Comparison of ENCODE assay signal across 16 cellular contexts in genomic region chr10:117382831-117383230, GRCh38. TPM values are rescaled to one million over a fixed set of nuclear protein-coding genes. Genes with fewer than 3 reads are reported as not detected.
DNase-seq lines count a peak whose midpoint lies in the region; ATAC-seq and TF ChIP-seq lines count a peak whose summit lies in the region.
"Had no signal": no experiment of that assay in that cellular context is flagged by ENCODE, and none has a peak within 500 bp of the region (broad histone marks: within the 10 kb centered on the region; RNA-seq: fewer than 3 reads in every experiment).

No MANE protein-coding gene starts in this region.

- ATAC-seq in left lobe of liver = peak; percentile 31
- peak in 3 of 4 donors; percentile 32 to 64 (median 51) for ATAC-seq in right lobe of liver
- peak; percentile 53 for ATAC-seq in upper lobe of right lung
- ATAC-seq in HG03378 (IDR thresholded peaks at IDR 0.05; ENCODE audit: unreplicated experiment) = no peak
- no peak for ATAC-seq in GM19328 (IDR thresholded peaks at IDR 0.05; ENCODE audit: unreplicated experiment)

- DNase-seq in HuH-7 (ENCODE audit: low spot score) (peak; percentile 14), left lobe of liver (ENCODE audit: low spot score) (no peak), right lobe of liver (no peak), upper lobe of right lung (no peak), globus pallidus (ENCODE audit: low spot score) (no peak)
- DNase-seq: CD4-positive, alpha-beta memory T cell; DMS79 treated with DMSO at 0.1 percent for 48 hours; GF-D8; GM23248; HCEC 1CT; KG1 had no signal

- no peak for TF ChIP-seq POLR2A in right lobe of liver (IDR thresholded peaks at IDR 0.05)

- H3K4me1 ChIP-seq in right lobe of liver (peaks cover 0 to 5% (median 0%) of the 10 kb centered on the region in 4 donors), upper lobe of right lung (no peaks in the 10 kb centered on the region)
- H3K4me1 ChIP-seq: BLaER1 had no signal

- WGBS in right lobe of liver (ENCODE audit: insufficient coverage, low coverage, low lambda C conversion rate, missing lambda C conversion rate) = 23% methylated on average over 1 of the region's 1 CpG

- TF ChIP-seq CTCF in right lobe of liver (IDR thresholded peaks at IDR 0.05) (no peak), upper lobe of right lung (IDR thresholded peaks at IDR 0.05) (no peak)

- H3K27ac ChIP-seq in right lobe of liver (no peak overlapping the region), upper lobe of right lung (no peak overlapping the region)
- H3K27ac ChIP-seq: 22Rv1, BLaER1, GM23248, HL-60 had no signal

- intact Hi-C loops in right lobe of liver (cut with DNase I) (no loop called here), upper lobe of right lung (cut with DNase I) (no loop called here)

- H3K9me3 ChIP-seq in right lobe of liver (no peaks in the 10 kb centered on the region), upper lobe of right lung (no peaks in the 10 kb centered on the region)
- H3K9me3 ChIP-seq: BLaER1 had no signal

- H3K27me3 ChIP-seq in right lobe of liver (no peaks in the 10 kb centered on the region), upper lobe of right lung (no peaks in the 10 kb centered on the region)
- H3K27me3 ChIP-seq: BLaER1 had no signal

- H3K4me3 ChIP-seq in right lobe of liver (no peak overlapping the region), upper lobe of right lung (no peak overlapping the region)
- H3K4me3 ChIP-seq: BLaER1, GM23248 had no signal

- H3K36me3 ChIP-seq in right lobe of liver (no peaks in the 10 kb centered on the region), upper lobe of right lung (no peaks in the 10 kb centered on the region)
- H3K36me3 ChIP-seq: BLaER1 had no signal

RNA-seq across cellular contexts. Expression of gene PDZD8, which starts 7.6 kb away (rescaled TPM):
- total RNA-seq in left lobe of liver = 29.6 TPM
- 10 to 100 TPM; 33.5 to 59.7 (median 46.4) TPM for total RNA-seq in right lobe of liver
- total RNA-seq in upper lobe of right lung = 38.7 TPM

Comparison
In these comparisons a context has a peak if more than half of its experiments do, and no peak if none do; other contexts are left out.
1. ATAC-seq: peak in left lobe of liver (single experiment), right lobe of liver (3 of 4) and upper lobe of right lung (single experiment); none in HG03378 (single experiment) and GM19328 (single experiment).